13 cellular contexts compared by ENCODE assay signal in the genomic region with DNA sequence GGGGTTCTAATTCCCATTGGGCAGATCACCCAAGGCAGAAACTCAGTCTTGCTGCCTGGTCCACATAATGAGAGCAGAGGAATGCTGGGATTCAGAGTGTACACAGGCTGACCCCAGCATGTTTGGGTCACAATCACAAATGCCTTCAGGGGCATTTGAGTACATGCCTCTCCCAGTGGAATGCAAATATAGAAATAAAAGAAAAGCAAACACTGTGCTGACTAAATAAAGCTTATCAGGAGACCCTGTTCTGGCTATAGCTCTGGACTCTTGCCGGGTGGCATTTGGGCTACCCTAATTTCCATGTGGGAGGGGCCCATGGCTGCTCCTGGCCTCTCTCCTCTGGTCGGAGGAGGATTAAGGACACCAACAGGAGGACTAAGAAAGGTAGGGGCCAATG.
DNase-seq lines count a peak whose midpoint lies in the region; ATAC-seq lines count a peak whose summit lies in the region.
"Had no signal": no experiment of that assay in that cellular context is flagged by ENCODE, and none has a peak within 500 bp of the region (broad histone marks: within the 10 kb centered on the region; RNA-seq: fewer than 3 reads in every experiment).

No MANE protein-coding gene starts in this region.

- H3K27me3 Mint-ChIP-seq in activated T-cell treated with anti-CD3 and anti-CD28 coated beads, Interleukin-2, amount 50 U/mL, for 72 hours (ENCODE audit: low read depth) = no peaks in the 10 kb centered on the region
- H3K27me3 Mint-ChIP-seq in immature natural killer cell (ENCODE audit: low read depth in 3 of 3) = peaks cover 0 to 1% (median 0%) of the 10 kb centered on the region in 3 donors
- no peaks in the 10 kb centered on the region for H3K27me3 Mint-ChIP-seq in stimulated activated memory B cell treated with anti-CD40 and anti-IgM and Interleukin-4, amounts not matched to agents 10 μg/mL and 1 μg/mL and 100 μg/mL, for 72 hours
- H3K27me3 Mint-ChIP-seq: dendritic cell treated with granulocyte-macrophage colony-stimulating factor and Interleukin-4, amounts not matched to agents 40 ng/mL and 50 ng/mL, for 4 days had no signal

- peaks cover 18 to 52% of the 10 kb centered on the region in 2 donors for H3K36me3 Mint-ChIP-seq in activated T-cell treated with anti-CD3 and anti-CD28 coated beads, Interleukin-2, amount 50 U/mL, for 72 hours (ENCODE audit: insufficient read depth in 2 of 2)
- peaks cover 18 to 68% (median 32%) of the 10 kb centered on the region in 3 donors for H3K36me3 Mint-ChIP-seq in immature natural killer cell
- H3K36me3 Mint-ChIP-seq in stimulated activated effector memory CD8-positive, alpha-beta T cell treated with anti-CD3 and anti-CD28 coated beads, Interleukin-12 subunit alpha, Interleukin-12 subunit beta, amount 100 ng/mL, for 72 hours = peaks cover 100% of the 10 kb centered on the region
- H3K36me3 Mint-ChIP-seq in stimulated activated memory B cell treated with anti-CD40 and anti-IgM and Interleukin-4, amounts not matched to agents 10 μg/mL and 1 μg/mL and 100 μg/mL, for 72 hours = peaks cover 77% of the 10 kb centered on the region

- H3K9me3 Mint-ChIP-seq in activated T-cell treated with anti-CD3 and anti-CD28 coated beads, Interleukin-2, amount 50 U/mL, for 72 hours = no peaks in the 10 kb centered on the region
- H3K9me3 Mint-ChIP-seq in immature natural killer cell = no peaks in the 10 kb centered on the region
- H3K9me3 Mint-ChIP-seq in stimulated activated effector memory CD8-positive, alpha-beta T cell treated with anti-CD3 and anti-CD28 coated beads, Interleukin-12 subunit alpha, Interleukin-12 subunit beta, amount 100 ng/mL, for 72 hours = no peaks in the 10 kb centered on the region
- no peaks in the 10 kb centered on the region for H3K9me3 Mint-ChIP-seq in stimulated activated memory B cell treated with anti-CD40 and anti-IgM and Interleukin-4, amounts not matched to agents 10 μg/mL and 1 μg/mL and 100 μg/mL, for 72 hours
- H3K9me3 Mint-ChIP-seq: dendritic cell treated with granulocyte-macrophage colony-stimulating factor and Interleukin-4, amounts not matched to agents 40 ng/mL and 50 ng/mL, for 4 days had no signal

- H3K4me1 Mint-ChIP-seq in activated T-cell treated with anti-CD3 and anti-CD28 coated beads, Interleukin-2, amount 50 U/mL, for 72 hours (ENCODE audit: low read depth) = no peaks in the 10 kb centered on the region
- peaks cover 0 to 20% of the 10 kb centered on the region in 2 donors for H3K4me1 Mint-ChIP-seq in immature natural killer cell
- H3K4me1 Mint-ChIP-seq in stimulated activated effector memory CD8-positive, alpha-beta T cell treated with anti-CD3 and anti-CD28 coated beads, Interleukin-12 subunit alpha, Interleukin-12 subunit beta, amount 100 ng/mL, for 72 hours = no peaks in the 10 kb centered on the region
- H3K4me1 Mint-ChIP-seq in stimulated activated memory B cell treated with anti-CD40 and anti-IgM and Interleukin-4, amounts not matched to agents 10 μg/mL and 1 μg/mL and 100 μg/mL, for 72 hours = no peaks in the 10 kb centered on the region

- H3K4me3 Mint-ChIP-seq in activated T-cell treated with anti-CD3 and anti-CD28 coated beads, Interleukin-2, amount 50 U/mL, for 72 hours = no peak overlapping the region
- no peak overlapping the region for H3K4me3 Mint-ChIP-seq in immature natural killer cell
- H3K4me3 Mint-ChIP-seq in stimulated activated effector memory CD8-positive, alpha-beta T cell treated with anti-CD3 and anti-CD28 coated beads, Interleukin-12 subunit alpha, Interleukin-12 subunit beta, amount 100 ng/mL, for 72 hours = no peak overlapping the region
- no peak overlapping the region for H3K4me3 Mint-ChIP-seq in stimulated activated memory B cell treated with anti-CD40 and anti-IgM and Interleukin-4, amounts not matched to agents 10 μg/mL and 1 μg/mL and 100 μg/mL, for 72 hours
- H3K4me3 Mint-ChIP-seq: dendritic cell treated with granulocyte-macrophage colony-stimulating factor and Interleukin-4, amounts not matched to agents 40 ng/mL and 50 ng/mL, for 4 days had no signal

- peak overlapping the region; percentile 54 for H3K27ac Mint-ChIP-seq in activated T-cell treated with anti-CD3 and anti-CD28 coated beads, Interleukin-2, amount 50 U/mL, for 72 hours
- H3K27ac Mint-ChIP-seq in immature natural killer cell = peak overlapping the region in 5 of 6 donors; percentile 41 to 57 (median 48)
- H3K27ac Mint-ChIP-seq in stimulated activated effector memory CD8-positive, alpha-beta T cell treated with anti-CD3 and anti-CD28 coated beads, Interleukin-12 subunit alpha, Interleukin-12 subunit beta, amount 100 ng/mL, for 72 hours = peak overlapping the region; percentile 84
- no peak overlapping the region for H3K27ac Mint-ChIP-seq in stimulated activated memory B cell treated with anti-CD40 and anti-IgM and Interleukin-4, amounts not matched to agents 10 μg/mL and 1 μg/mL and 100 μg/mL, for 72 hours
- H3K27ac Mint-ChIP-seq: dendritic cell treated with granulocyte-macrophage colony-stimulating factor and Interleukin-4, amounts not matched to agents 40 ng/mL and 50 ng/mL, for 4 days had no signal

- ATAC-seq in activated T-cell treated with anti-CD3 and anti-CD28 coated beads, Interleukin-2, amount 50 U/mL, for 72 hours (replicated peaks in 1 of 2) = no peak
- ATAC-seq in stimulated activated effector memory CD8-positive, alpha-beta T cell treated with anti-CD3 and anti-CD28 coated beads, Interleukin-12 subunit alpha, Interleukin-12 subunit beta, amount 100 ng/mL, for 72 hours = no peak
- ATAC-seq in GM21786 (IDR thresholded peaks at IDR 0.05; ENCODE audit: unreplicated experiment) = no peak
- no peak for ATAC-seq in stimulated activated memory B cell treated with anti-CD40 and anti-IgM and Interleukin-4, amounts not matched to agents 10 μg/mL and 1 μg/mL and 100 μg/mL, for 72 hours
- ATAC-seq: heart left ventricle had no signal

- DNase-seq in activated T-cell treated with anti-CD3 and anti-CD28 coated beads, Interleukin-2, amount 50 U/mL, for 72 hours = no peak
- DNase-seq in activated T-cell treated with anti-CD3 and anti-CD28 coated beads, Interleukin-2, amount 50 U/mL, for 1 hour = no peak
- DNase-seq in NCI-H526 (lab: John Stamatoyannopoulos, UW) (peak; percentile 78 to 82), immature natural killer cell (no peak), NK-92 (lab: John Stamatoyannopoulos, UW; ENCODE audit: unreplicated experiment) (no peak)
- no peak for DNase-seq in stimulated activated effector memory CD8-positive, alpha-beta T cell treated with anti-CD3 and anti-CD28 coated beads, Interleukin-12 subunit alpha, Interleukin-12 subunit beta, amount 100 ng/mL, for 72 hours (ENCODE audit: low spot score in 2 of 2)
- DNase-seq: heart left ventricle, kidney, NCI-H1694, NCI-H524 had no signal

Comparison
In these comparisons a context has a peak if more than half of its experiments do, and no peak if none do; other contexts are left out.
1. DNase-seq: peak in NCI-H526 (2 of 2); none in activated T-cell treated with anti-CD3 and anti-CD28 coated beads, Interleukin-2, amount 50 U/mL, for 72 hours (0 of 2), activated T-cell treated with anti-CD3 and anti-CD28 coated beads, Interleukin-2, amount 50 U/mL, for 1 hour (single experiment), immature natural killer cell (0 of 3), stimulated activated effector memory CD8-positive, alpha-beta T cell treated with anti-CD3 and anti-CD28 coated beads, Interleukin-12 subunit alpha, Interleukin-12 subunit beta, amount 100 ng/mL, for 72 hours (0 of 2) and NK-92 (single experiment).